In the genomic region with DNA sequence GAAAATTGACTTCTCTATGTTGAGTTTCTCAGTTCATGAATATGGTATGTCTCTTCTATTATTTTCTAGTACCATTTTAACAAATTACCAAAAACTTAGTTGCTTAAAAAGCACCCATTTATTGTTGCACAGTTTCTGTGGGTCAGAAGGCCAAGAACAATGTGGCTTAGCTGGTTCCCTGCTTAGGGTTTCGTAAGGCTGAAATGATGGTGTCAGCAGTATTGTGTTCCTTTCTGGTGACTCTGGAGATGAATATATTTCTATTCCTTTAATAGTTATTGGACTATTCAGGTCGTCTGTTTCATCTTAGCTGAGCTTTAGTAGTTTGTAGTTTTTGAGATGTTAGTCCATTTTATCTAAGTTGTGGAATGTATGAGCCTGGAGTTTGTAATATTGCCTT, we compare ENCODE assay signal across 23 cellular contexts.
"Had no signal": no experiment of that assay in that cellular context is flagged by ENCODE, and none has a peak within 500 bp of the region (broad histone marks: within the 10 kb centered on the region; RNA-seq: fewer than 3 reads in every experiment).

No MANE protein-coding gene starts in this region.

- ATAC-seq: activated CD4-positive, alpha-beta T cell treated with anti-CD3 and anti-CD28 coated beads for 36 hours; activated CD8-positive, alpha-beta memory T cell treated with anti-CD3 and anti-CD28 coated beads, Interleukin-2, amount 10 ng/mL, durations not matched to agents 7 days and 5 days; activated CD8-positive, alpha-beta T cell treated with anti-CD3 and anti-CD28 coated beads, Interleukin-2, amount 10 ng/mL, durations not matched to agents 7 days and 5 days; activated naive CD8-positive, alpha-beta T cell treated with anti-CD3 and anti-CD28 coated beads, Interleukin-2, amount 50 U/mL, for 24 hours; left ventricle myocardium superior; mucosa of descending colon; natural killer cell treated with Interleukin-12 subunit alpha and Interleukin-12 subunit beta and Interleukin-15 and Interleukin-18, amount 100 ng/mL, for 72 hours; right cardiac atrium had no signal

- H3K27me3 ChIP-seq: spleen, testis, transverse colon, vagina had no signal

- DNase-seq: activated CD4-positive, alpha-beta T cell treated with anti-CD3 and anti-CD28 coated beads for 36 hours; activated CD4-positive, CD25-positive, alpha-beta regulatory T cell; activated CD8-positive, alpha-beta memory T cell treated with anti-CD3 and anti-CD28 coated beads, Interleukin-2, amount 10 ng/mL, durations not matched to agents 7 days and 5 days; activated CD8-positive, alpha-beta T cell treated with anti-CD3 and anti-CD28 coated beads, Interleukin-2, amount 10 ng/mL, durations not matched to agents 7 days and 5 days; activated naive CD8-positive, alpha-beta T cell treated with anti-CD3 and anti-CD28 coated beads, Interleukin-2, amount 50 U/mL, for 24 hours; activated T-cell treated with anti-CD3 and anti-CD28 coated beads, Interleukin-2, amount 50 U/mL, for 48 hours; amygdala; central memory CD4-positive, alpha-beta T cell; left ventricle myocardium superior; mucosa of descending colon; right cardiac atrium; spleen; stimulated activated CD4-positive, alpha-beta T cell treated with anti-CD3 and anti-CD28 coated beads, Interleukin-2, amount 100 ng/mL, for 48 hours; stimulated activated naive CD4-positive, alpha-beta T cell treated with Interleukin-2 at 50 U/mL for 16 hours; testis; transverse colon had no signal

- H3K27me3 Mint-ChIP-seq: activated CD4-positive, alpha-beta T cell treated with anti-CD3 and anti-CD28 coated beads for 36 hours; activated CD8-positive, alpha-beta memory T cell treated with anti-CD3 and anti-CD28 coated beads, Interleukin-2, amount 10 ng/mL, durations not matched to agents 7 days and 5 days; activated naive CD4-positive, alpha-beta T cell treated with anti-CD3 and anti-CD28 coated beads, Interleukin-2, amount 50 U/mL, for 24 hours; activated naive CD8-positive, alpha-beta T cell treated with anti-CD3 and anti-CD28 coated beads, Interleukin-2, amount 50 U/mL, for 24 hours; natural killer cell treated with Interleukin-12 subunit alpha and Interleukin-12 subunit beta and Interleukin-15 and Interleukin-18, amount 100 ng/mL, for 72 hours had no signal

- H3K4me1 ChIP-seq: spleen, testis, transverse colon, vagina had no signal

- H3K9me3 Mint-ChIP-seq: natural killer cell treated with Interleukin-12 subunit alpha and Interleukin-12 subunit beta and Interleukin-15 and Interleukin-18, amount 100 ng/mL, for 72 hours had no signal

- H3K36me3 ChIP-seq: transverse colon had no signal

- FAIRE-seq: frontal cortex, islet of Langerhans had no signal

- H3K4me3 ChIP-seq: mucosa of descending colon, spleen, testis, transverse colon, vagina had no signal

- H3K4me3 Mint-ChIP-seq: activated CD4-positive, alpha-beta T cell treated with anti-CD3 and anti-CD28 coated beads for 36 hours; activated CD8-positive, alpha-beta memory T cell treated with anti-CD3 and anti-CD28 coated beads, Interleukin-2, amount 10 ng/mL, durations not matched to agents 7 days and 5 days; activated CD8-positive, alpha-beta T cell treated with anti-CD3 and anti-CD28 coated beads, Interleukin-2, amount 10 ng/mL, durations not matched to agents 7 days and 5 days; activated naive CD4-positive, alpha-beta T cell treated with anti-CD3 and anti-CD28 coated beads, Interleukin-2, amount 50 U/mL, for 24 hours; activated naive CD8-positive, alpha-beta T cell treated with anti-CD3 and anti-CD28 coated beads, Interleukin-2, amount 50 U/mL, for 24 hours; natural killer cell treated with Interleukin-12 subunit alpha and Interleukin-12 subunit beta and Interleukin-15 and Interleukin-18, amount 100 ng/mL, for 72 hours had no signal

- H3K9me3 ChIP-seq: mucosa of descending colon, testis, vagina had no signal

- H3K27ac ChIP-seq: epithelial cell of prostate, spleen, testis, transverse colon, vagina had no signal

- H3K27ac Mint-ChIP-seq: activated CD4-positive, alpha-beta T cell treated with anti-CD3 and anti-CD28 coated beads for 36 hours; activated CD8-positive, alpha-beta memory T cell treated with anti-CD3 and anti-CD28 coated beads, Interleukin-2, amount 10 ng/mL, durations not matched to agents 7 days and 5 days; activated CD8-positive, alpha-beta T cell treated with anti-CD3 and anti-CD28 coated beads, Interleukin-2, amount 10 ng/mL, durations not matched to agents 7 days and 5 days; activated naive CD4-positive, alpha-beta T cell treated with anti-CD3 and anti-CD28 coated beads, Interleukin-2, amount 50 U/mL, for 24 hours; activated naive CD8-positive, alpha-beta T cell treated with anti-CD3 and anti-CD28 coated beads, Interleukin-2, amount 50 U/mL, for 24 hours; activated T-helper 2 cell treated with anti-CD3 and anti-CD28 coated beads, Interferon-gamma antibody, Interleukin-2, Interleukin-4, amounts not matched to agents 10 μg/mL and 5 μg/mL and 100 μg/mL, durations not matched to agents 14 hours and 24 hours and 36 hours; natural killer cell treated with Interleukin-12 subunit alpha and Interleukin-12 subunit beta and Interleukin-15 and Interleukin-18, amount 100 ng/mL, for 72 hours had no signal
